In genomic region chr19:53467138-53467502, GRCh38 we compare ENCODE assay signal across 8 cellular contexts. TPM values are rescaled to one million over a fixed set of nuclear protein-coding genes. Genes with fewer than 3 reads are reported as not detected.
A peak's percentile ranks its signal among the peaks of the same experiment; 100 is the strongest.
DNase-seq lines count a peak whose midpoint lies in the region; ATAC-seq, FAIRE-seq and TF ChIP-seq lines count a peak whose summit lies in the region.

No MANE protein-coding gene starts in this region.

- FAIRE-seq in HTR-8/SVneo (lab: Jason Lieb, UNC) (no peak), H54 (lab: Jason Lieb, UNC) (no peak)

- H3K36me3 ChIP-seq in BE2C, result no peaks in the 10 kb centered on the region
- no peaks in the 10 kb centered on the region for H3K36me3 ChIP-seq in SK-N-SH (replicated peaks in 1 of 2; ENCODE audit: control insufficient read depth in 1 of 2, insufficient read depth in 2 of 2, low read length in 1 of 2)
- H3K36me3 ChIP-seq in parathyroid adenoma (ENCODE audit: control insufficient read depth, insufficient read depth, low read length), result no peaks in the 10 kb centered on the region

- H3K4me1 ChIP-seq in BE2C (no peaks in the 10 kb centered on the region), SK-N-SH (ENCODE audit: control insufficient read depth in 1 of 2, insufficient read depth in 2 of 2, low read depth in 1 of 2, low read length in 1 of 2) (peaks cover 0 to 4% of the 10 kb centered on the region in 2 experiments; a peak in 1 of 4 replicates), parathyroid adenoma (no peaks in the 10 kb centered on the region)

- CTCF ChIA-PET in SK-N-SH (lab: Yijun Ruan, JAX), result no interaction called here

- H3K9me3 ChIP-seq in BE2C (no peaks in the 10 kb centered on the region), SK-N-SH (no peaks in the 10 kb centered on the region), parathyroid adenoma (ENCODE audit: control insufficient read depth, low read length) (no peaks in the 10 kb centered on the region)

- H3K27ac ChIP-seq in SK-N-SH (ENCODE audit: low read depth in 2 of 2, low read length in 1 of 2), result no peak overlapping the region; a peak in 1 of 4 replicates
- no peak overlapping the region for H3K27ac ChIP-seq in parathyroid adenoma

- H3K4me3 ChIP-seq in BE2C (ENCODE audit: low read depth, low read length) (peak overlapping the region; percentile 67), SK-N-SH (ENCODE audit: low read depth in 2 of 2, low read length in 1 of 2) (peak overlapping the region; percentile 72 to 80), foreskin fibroblast (ENCODE audit: low read depth in 1 of 2, low read length in 2 of 2) (peak overlapping the region; percentile 77 to 89), parathyroid adenoma (ENCODE audit: low read depth, low read length) (peak overlapping the region; percentile 72)

- no peak for TF ChIP-seq EP300 in SK-N-SH (IDR thresholded peaks at IDR 0.05; ENCODE audit: borderline replicate concordance in 1 of 2, low read depth in 1 of 2, low read length in 1 of 2)

- no peaks in the 10 kb centered on the region for H4K20me1 ChIP-seq in SK-N-SH (ENCODE audit: insufficient read depth)

- POLR2A ChIA-PET in SK-N-SH (lab: Yijun Ruan, JAX), result no interaction called here

- H3K79me2 ChIP-seq in SK-N-SH (ENCODE audit: insufficient read depth) (no peaks in the 10 kb centered on the region), parathyroid adenoma (no peaks in the 10 kb centered on the region)

- peak; percentile 30 for ATAC-seq in GM21528 (IDR thresholded peaks at IDR 0.05; ENCODE audit: low FRiP score, unreplicated experiment)
- no peak for ATAC-seq in HG02840 (IDR thresholded peaks at IDR 0.05; ENCODE audit: low FRiP score, unreplicated experiment)

- H3K9me2 ChIP-seq in SK-N-SH, result no peaks in the 10 kb centered on the region

- no peaks in the 10 kb centered on the region for H3F3A ChIP-seq in SK-N-SH (replicated peaks; ENCODE audit: insufficient read depth)

- DNase-seq in BE2C, result peak; percentile 15
- peak; percentile 68 for DNase-seq in SK-N-SH
- DNase-seq in foreskin fibroblast, result no peak
- no peak for DNase-seq in HTR-8/SVneo (ENCODE audit: insufficient read length, low spot score)
- no peak for DNase-seq in H54 (ENCODE audit: insufficient read length, low spot score)

- no peak for TF ChIP-seq CTCF in BE2C (IDR thresholded peaks at IDR 0.05; ENCODE audit: low read depth, low read length)
- no peak for TF ChIP-seq CTCF in SK-N-SH (IDR thresholded peaks at IDR 0.05)
- TF ChIP-seq CTCF in foreskin fibroblast (IDR thresholded peaks at IDR 0.05; ENCODE audit: low read depth, low read length), result no peak
- TF ChIP-seq CTCF in parathyroid adenoma (IDR thresholded peaks at IDR 0.05), result no peak

- 12% methylated on average over 18 of the region's 18 CpGs for WGBS in SK-N-SH (ENCODE audit: low lambda C conversion rate)

- H3K4me2 ChIP-seq in SK-N-SH, result peak overlapping the region; percentile 91
- H3K4me2 ChIP-seq in parathyroid adenoma (ENCODE audit: low read length), result peak overlapping the region; percentile 77

- no peak for TF ChIP-seq POLR2A in H54 (IDR thresholded peaks at IDR 0.05; ENCODE audit: low read depth, low read length)

- TF ChIP-seq RAD21 in SK-N-SH (IDR thresholded peaks at IDR 0.05; ENCODE audit: low read length), result no peak

- peak overlapping the region; percentile 98; the same call in 1 of the 2 replicates for H2AFZ ChIP-seq in SK-N-SH (ENCODE audit: low read depth)
- H2AFZ ChIP-seq in parathyroid adenoma, result peak overlapping the region; percentile 99

- H3K27me3 ChIP-seq in BE2C (no peaks in the 10 kb centered on the region), SK-N-SH (ENCODE audit: insufficient read depth) (no peaks in the 10 kb centered on the region), parathyroid adenoma (ENCODE audit: control insufficient read depth, insufficient read depth, low read length) (no peaks in the 10 kb centered on the region)

- no peak overlapping the region for H3K9ac ChIP-seq in SK-N-SH
- no peak overlapping the region for H3K9ac ChIP-seq in parathyroid adenoma

TF ChIP-seq in SK-N-SH, 30 proteins besides CTCF, POLR2A, EP300 and RAD21:
- TF ChIP-seq TEAD4 (IDR thresholded peaks at IDR 0.05; ENCODE audit: borderline replicate concordance, insufficient read depth) (no peak), PBX3 (IDR thresholded peaks at IDR 0.05) (no peak), RXRA (IDR thresholded peaks at IDR 0.05; ENCODE audit: borderline replicate concordance, low read depth) (no peak), SMC3 (IDR thresholded peaks at IDR 0.05; ENCODE audit: low read depth, low read length) (no peak), TAF1 (IDR thresholded peaks at IDR 0.05; ENCODE audit: borderline replicate concordance, low read depth, low read length) (no peak), REST (IDR thresholded peaks at IDR 0.05; ENCODE audit: low read depth, low read length) (no peak)

RNA-seq across cellular contexts. Expression of gene ZNF813, which starts 0.4 kb away (rescaled TPM):
- polyA plus RNA-seq in BE2C (2012; ENCODE audit: insufficient read depth, insufficient read length, low read depth), result 0.22 TPM
- polyA plus RNA-seq in SK-N-SH (2012; rRNA removed), result 0.44 and 0.78 TPM in 2 replicates
- polyA plus RNA-seq in SK-N-SH (2012; cell fraction: cytosol; rRNA removed), result 0.60 and 0.64 TPM in 2 replicates
- 0.25 and 0.49 TPM in 2 replicates for polyA plus RNA-seq in SK-N-SH (2012; cell fraction: nucleus; rRNA removed)

RNA-seq across cellular contexts. Expression of gene ZNF761, which starts 35.3 kb away (rescaled TPM):
- polyA plus RNA-seq in BE2C (2012; ENCODE audit: insufficient read depth, insufficient read length, low read depth), result 2.3 TPM
- 5.9 and 8.5 TPM in 2 replicates for polyA plus RNA-seq in SK-N-SH (2012; rRNA removed)
- polyA plus RNA-seq in SK-N-SH (2012; cell fraction: cytosol; rRNA removed), result 7.1 and 7.6 TPM in 2 replicates
- 6.6 and 13.1 TPM in 2 replicates for polyA plus RNA-seq in SK-N-SH (2012; cell fraction: nucleus; rRNA removed)

Comparison
In these comparisons a context has a peak if more than half of its experiments do, and no peak if none do; other contexts are left out.
1. DNase-seq: peak in BE2C (single experiment) and SK-N-SH (single experiment); none in foreskin fibroblast (0 of 2), HTR-8/SVneo (single experiment) and H54 (single experiment).
2. Peak in every context shown above with its lines, with median percentiles within 50 percentile points of each other: H3K4me3 ChIP-seq.